In genomic region chr11:69791266-69791665, GRCh38 we compare ENCODE assay signal across 17 cellular contexts. TPM values are rescaled to one million over a fixed set of nuclear protein-coding genes. Genes with fewer than 3 reads are reported as not detected.
DNase-seq lines count a peak whose midpoint lies in the region; ATAC-seq, FAIRE-seq and TF ChIP-seq lines count a peak whose summit lies in the region.
"Had no signal": no experiment of that assay in that cellular context is flagged by ENCODE, and none has a peak within 500 bp of the region (broad histone marks: within the 10 kb centered on the region; RNA-seq: fewer than 3 reads in every experiment).

No MANE protein-coding gene starts in this region.

- TF ChIP-seq CTCF in H1 (IDR thresholded peaks at IDR 0.05; ENCODE audit: control extremely low read depth in 1 of 3, insufficient read depth in 1 of 3, low read depth in 1 of 3, low read length in 3 of 3) (no peak), progenitor cell of endocrine pancreas (IDR thresholded peaks at IDR 0.05; ENCODE audit: unreplicated experiment) (no peak)

- H3K27me3 Mint-ChIP-seq in progenitor cell of endocrine pancreas, result peaks cover 17% of the 10 kb centered on the region
- H3K27me3 Mint-ChIP-seq in activated T-helper 1 cell treated with anti-CD3 and anti-CD28 coated beads, Interleukin-12 subunit alpha, Interleukin-12 subunit beta, Interleukin-2, Interleukin-4 antibody, amounts not matched to agents 30 ng/mL and 10 ng/mL and 1 ng/mL, durations not matched to agents 14 hours and 24 hours and 36 hours (ENCODE audit: insufficient read depth), result peaks cover 4% of the 10 kb centered on the region

- no peak overlapping the region for H3K4ac ChIP-seq in H1 (replicated peaks; ENCODE audit: insufficient read length, low read depth, low read length)

- no peak overlapping the region for H4K5ac ChIP-seq in H1 (ENCODE audit: insufficient read length, low read depth, low read length)

- H3K4me1 ChIP-seq in H1 (replicated peaks in 1 of 4; ENCODE audit: control insufficient read depth in 3 of 4, insufficient read depth in 4 of 4, low read length in 3 of 4), result peaks cover 0 to 11% (median 2%) of the 10 kb centered on the region in 4 experiments; a peak in 2 of 7 replicates
- H3K4me1 ChIP-seq: ascending aorta, lower lobe of right lung, tibial nerve had no signal

- H4K91ac ChIP-seq in H1 (replicated peaks; ENCODE audit: insufficient read length, low read length), result no peak overlapping the region

- no peaks in the 10 kb centered on the region for H4K20me1 ChIP-seq in H1 (replicated peaks in 1 of 2; ENCODE audit: control insufficient read depth in 1 of 2, insufficient read depth in 2 of 2, low read length in 2 of 2)

- H3K23me2 ChIP-seq in H1 (ENCODE audit: low read depth, low read length), result no peaks in the 10 kb centered on the region

- no peak overlapping the region for H2BK5ac ChIP-seq in H1 (ENCODE audit: low read depth, low read length)

- no peak overlapping the region for H3K4me3 Mint-ChIP-seq in progenitor cell of endocrine pancreas (ENCODE audit: low read depth)
- no peak overlapping the region for H3K4me3 Mint-ChIP-seq in activated T-helper 1 cell treated with anti-CD3 and anti-CD28 coated beads, Interleukin-12 subunit alpha, Interleukin-12 subunit beta, Interleukin-2, Interleukin-4 antibody, amounts not matched to agents 30 ng/mL and 10 ng/mL and 1 ng/mL, durations not matched to agents 14 hours and 24 hours and 36 hours

- H2BK120ac ChIP-seq in H1 (replicated peaks; ENCODE audit: low read depth, low read length), result no peak overlapping the region

- peak overlapping the region; percentile 62; the same call in 1 of the 2 replicates for H4K8ac ChIP-seq in H1 (ENCODE audit: extremely low read depth, insufficient read depth, low read length)

- H3K79me2 ChIP-seq in H1 (ENCODE audit: control insufficient read depth in 1 of 2, insufficient read depth in 2 of 2, low read length in 2 of 2), result no peaks in the 10 kb centered on the region

- H2BK20ac ChIP-seq in H1 (ENCODE audit: low read length), result no peak overlapping the region

- no peak overlapping the region for H3K27ac ChIP-seq in H1 (ENCODE audit: low read depth, low read length)
- H3K27ac ChIP-seq: ascending aorta, lower lobe of right lung, tibial nerve, WERI-Rb-1 had no signal

- CTCF ChIA-PET in H1 (lab: Charles Lee; ENCODE audit: partially characterized antibody), result interaction anchor here (1.0 to 2.0 kb wide), 3 partner anchors 10 to 121 kb away, joined by 3 to 11 read pairs (median 3); no protein-coding TSS in a partner anchor

- ATAC-seq in HG03025 (IDR thresholded peaks at IDR 0.05; ENCODE audit: low FRiP score, unreplicated experiment), result no peak
- ATAC-seq: lower lobe of right lung had no signal

- no peaks in the 10 kb centered on the region for H3K27me3 ChIP-seq in H1 (replicated peaks in 1 of 4; ENCODE audit: control insufficient read depth in 3 of 4, extremely low read depth in 1 of 4, insufficient read depth in 3 of 4, low read length in 3 of 4)
- H3K27me3 ChIP-seq: ascending aorta, tibial nerve had no signal

- no peak for TF ChIP-seq RAD21 in H1 (IDR thresholded peaks at IDR 0.05 in 1 of 2, conservative IDR thresholded peaks at IDR 0.05 in 1 of 2; ENCODE audit: low read depth in 2 of 2, low read length in 2 of 2)

- DNase-seq in Ammon's horn (ENCODE audit: low spot score) (peak; percentile 33), M059J (ENCODE audit: low read depth) (peak; percentile 44), H1 (ENCODE audit: low read depth in 1 of 2, low spot score in 2 of 2) (no peak), myocyte (ENCODE audit: low read depth) (peak; percentile 11), progenitor cell of endocrine pancreas (ENCODE audit: low spot score, unreplicated experiment) (no peak)
- DNase-seq in activated T-helper 1 cell treated with anti-CD3 and anti-CD28 coated beads, Interleukin-12 subunit alpha, Interleukin-12 subunit beta, Interleukin-2, Interleukin-4 antibody, amounts not matched to agents 30 ng/mL and 10 ng/mL and 1 ng/mL, durations not matched to agents 14 hours and 24 hours and 36 hours (ENCODE audit: low spot score), result no peak
- DNase-seq in activated CD4-positive, alpha-beta T cell treated with anti-CD3 and anti-CD28 coated beads, Interleukin-2, amount 50 U/mL, for 48 hours, result no peak
- DNase-seq: H7, lower lobe of right lung, NCI-H345, retina, SHP77, WERI-Rb-1 had no signal

- H2AK5ac ChIP-seq in H1 (ENCODE audit: low read depth, low read length), result no peak overlapping the region

- H2BK15ac ChIP-seq in H1 (ENCODE audit: low read length), result no peak overlapping the region

- 86% methylated on average over 10 of the region's 10 CpGs; no CpG with 5 or more reads in 1 of the 2 experiments for WGBS in H1 (ENCODE audit: extremely low coverage in 1 of 2, insufficient coverage in 1 of 2, insufficient read length in 1 of 2, insufficient replicate concordance in 2 of 2, low coverage in 1 of 2, low lambda C conversion rate in 2 of 2, missing lambda C conversion rate in 1 of 2), 2 experiments

- H3K36me3 ChIP-seq in H1 (ENCODE audit: control insufficient read depth in 2 of 4, insufficient read depth in 4 of 4, low read length in 3 of 4), result no peaks in the 10 kb centered on the region
- H3K36me3 ChIP-seq: ascending aorta, esophagus muscularis mucosa, lower lobe of right lung, tibial nerve, WERI-Rb-1 had no signal

- no peak overlapping the region for H3K9ac ChIP-seq in H1 (replicated peaks in 1 of 4; ENCODE audit: extremely low read depth in 1 of 4, low read depth in 3 of 4, low read length in 3 of 4)

- H2AFZ ChIP-seq in H1 (ENCODE audit: low read length), result no peak overlapping the region

- no peak overlapping the region for H2BK12ac ChIP-seq in H1 (ENCODE audit: low read depth, low read length)

- no peaks in the 10 kb centered on the region for H3K9me3 ChIP-seq in H1 (ENCODE audit: insufficient read depth in 2 of 2, low read depth in 1 of 2, low read length in 1 of 2)
- H3K9me3 ChIP-seq: ascending aorta, esophagus muscularis mucosa, lower lobe of right lung had no signal

- no peak overlapping the region for H3K4me3 ChIP-seq in H1 (ENCODE audit: extremely low read depth in 1 of 4, insufficient read depth in 2 of 4, low read depth in 3 of 4, low read length in 4 of 4)
- H3K4me3 ChIP-seq: ascending aorta, esophagus muscularis mucosa, lower lobe of right lung, tibial nerve had no signal

- TF ChIP-seq EP300 in H1 (IDR thresholded peaks at IDR 0.05; ENCODE audit: borderline replicate concordance in 1 of 2, low read depth in 2 of 2, low read length in 2 of 2), result no peak

- intact Hi-C loops in activated T-helper 1 cell treated with anti-CD3 and anti-CD28 coated beads, Interleukin-12 subunit alpha, Interleukin-12 subunit beta, Interleukin-2, Interleukin-4 antibody, amounts not matched to agents 30 ng/mL and 10 ng/mL and 1 ng/mL, durations not matched to agents 14 hours and 24 hours and 36 hours (cut with micrococcal nuclease), result no loop called here

- no peak for TF ChIP-seq POLR2A in H1 (IDR thresholded peaks at IDR 0.05; ENCODE audit: control extremely low read depth in 1 of 2, low read depth in 2 of 2, low read length in 2 of 2)

- H3K36me3 Mint-ChIP-seq in progenitor cell of endocrine pancreas (ENCODE audit: insufficient read depth), result no peaks in the 10 kb centered on the region
- H3K36me3 Mint-ChIP-seq in activated T-helper 1 cell treated with anti-CD3 and anti-CD28 coated beads, Interleukin-12 subunit alpha, Interleukin-12 subunit beta, Interleukin-2, Interleukin-4 antibody, amounts not matched to agents 30 ng/mL and 10 ng/mL and 1 ng/mL, durations not matched to agents 14 hours and 24 hours and 36 hours (ENCODE audit: low read depth), result no peaks in the 10 kb centered on the region

- no peak overlapping the region for H3K23ac ChIP-seq in H1 (ENCODE audit: insufficient read length)

- H3K14ac ChIP-seq in H1 (ENCODE audit: insufficient read length), result no peak overlapping the region

- H3K4me1 Mint-ChIP-seq in progenitor cell of endocrine pancreas (ENCODE audit: low read depth), result no peaks in the 10 kb centered on the region
- no peaks in the 10 kb centered on the region for H3K4me1 Mint-ChIP-seq in activated T-helper 1 cell treated with anti-CD3 and anti-CD28 coated beads, Interleukin-12 subunit alpha, Interleukin-12 subunit beta, Interleukin-2, Interleukin-4 antibody, amounts not matched to agents 30 ng/mL and 10 ng/mL and 1 ng/mL, durations not matched to agents 14 hours and 24 hours and 36 hours (ENCODE audit: low read depth)

- H3K79me1 ChIP-seq in H1 (ENCODE audit: low read depth, low read length), result no peaks in the 10 kb centered on the region

- no peak overlapping the region for H3K56ac ChIP-seq in H1 (replicated peaks; ENCODE audit: insufficient read length, low read depth, low read length)

- POLR2A ChIA-PET in H1 (lab: Charles Lee; ENCODE audit: partially characterized antibody), result no interaction called here

- no peaks in the 10 kb centered on the region for H3K9me3 Mint-ChIP-seq in progenitor cell of endocrine pancreas (ENCODE audit: low read depth)
- H3K9me3 Mint-ChIP-seq in activated T-helper 1 cell treated with anti-CD3 and anti-CD28 coated beads, Interleukin-12 subunit alpha, Interleukin-12 subunit beta, Interleukin-2, Interleukin-4 antibody, amounts not matched to agents 30 ng/mL and 10 ng/mL and 1 ng/mL, durations not matched to agents 14 hours and 24 hours and 36 hours, result no peaks in the 10 kb centered on the region

- peak overlapping the region; percentile 63; the same call in 1 of the 2 replicates for H3K18ac ChIP-seq in H1 (ENCODE audit: extremely low read depth, low read length)

- H3K27ac Mint-ChIP-seq in progenitor cell of endocrine pancreas, result no peak overlapping the region
- no peak overlapping the region for H3K27ac Mint-ChIP-seq in activated T-helper 1 cell treated with anti-CD3 and anti-CD28 coated beads, Interleukin-12 subunit alpha, Interleukin-12 subunit beta, Interleukin-2, Interleukin-4 antibody, amounts not matched to agents 30 ng/mL and 10 ng/mL and 1 ng/mL, durations not matched to agents 14 hours and 24 hours and 36 hours

- no peak for FAIRE-seq in H1 (lab: Jason Lieb, UNC)

- H3K4me2 ChIP-seq in H1 (ENCODE audit: insufficient read depth in 1 of 2, low read depth in 2 of 2, low read length in 2 of 2), result no peak overlapping the region

RNA-seq across cellular contexts. Expression of gene FGF4, which starts 16.1 kb away (rescaled TPM):
- total RNA-seq in M059J (2014; rRNA removed; shearing (Covaris generic)), result not detected in 2 replicates
- total RNA-seq in H1 (2021; fragmentation: NEBNext Ultra II Directional; extraction: Animal tissue kit (Norgen Biotek cat#: 25700)), result 2.0 TPM in 2 replicates
- polyA plus RNA-seq in H1 (2011; rRNA removed), result 0.57 and 1.3 TPM in 2 replicates
- polyA plus RNA-seq in H1 (2011; cell fraction: cytosol; rRNA removed), result 0.93 TPM
- 0.84 TPM for polyA plus RNA-seq in H1 (2011; cell fraction: nucleus; rRNA removed)
- 0.17 to 0.68 TPM (median 0.49 TPM) in 4 replicates for polyA plus RNA-seq in H1 (2012, experiment 1 of 2)
- polyA plus RNA-seq in H1 (2012, experiment 2 of 2), result 0.14 TPM
- polyA plus RNA-seq in H1 (2013, experiment 1 of 2), result 1.5 TPM
- polyA plus RNA-seq in H1 (2013, experiment 2 of 2), result 1.8 TPM
- polyA minus RNA-seq in H1 (2011; rRNA and poly(A)+ RNA removed), result 0.15 and 0.69 TPM in 2 replicates
- 2.5 TPM for polyA minus RNA-seq in H1 (2011; cell fraction: cytosol; rRNA and poly(A)+ RNA removed)
- 2.4 TPM for polyA minus RNA-seq in H1 (2011; cell fraction: nucleus; rRNA and poly(A)+ RNA removed)
- total RNA-seq in myocyte, result not detected in 2 replicates
- polyA plus RNA-seq in myocyte (2012), result not detected
- total RNA-seq in progenitor cell of endocrine pancreas, result not detected in 2 replicates
- total RNA-seq in activated T-helper 1 cell treated with anti-CD3 and anti-CD28 coated beads, Interleukin-12 subunit alpha, Interleukin-12 subunit beta, Interleukin-2, Interleukin-4 antibody, amounts not matched to agents 30 ng/mL and 10 ng/mL and 1 ng/mL, durations not matched to agents 14 hours and 24 hours and 36 hours, result not detected in 2 replicates
- total RNA-seq: ascending aorta, esophagus muscularis mucosa, lower lobe of right lung had no signal

RNA-seq across cellular contexts. Expression of gene FGF3, which starts 27.9 kb away (rescaled TPM):
- total RNA-seq in M059J (2014; rRNA removed; shearing (Covaris generic)), result not detected in 2 replicates
- not detected in 2 replicates for total RNA-seq in H1 (2021; fragmentation: NEBNext Ultra II Directional; extraction: Animal tissue kit (Norgen Biotek cat#: 25700))
- 0.19 TPM in 1 of 2 replicates, not detected in the other for polyA plus RNA-seq in H1 (2011; rRNA removed)
- not detected for polyA plus RNA-seq in H1 (2011; cell fraction: cytosol; rRNA removed)
- not detected for polyA plus RNA-seq in H1 (2011; cell fraction: nucleus; rRNA removed)
- not detected in 4 replicates for polyA plus RNA-seq in H1 (2012, experiment 1 of 2)
- polyA plus RNA-seq in H1 (2012, experiment 2 of 2), result not detected
- 0.12 TPM for polyA plus RNA-seq in H1 (2013, experiment 1 of 2)
- polyA plus RNA-seq in H1 (2013, experiment 2 of 2), result 0.06 TPM
- polyA minus RNA-seq in H1 (2011; rRNA and poly(A)+ RNA removed), result not detected in 2 replicates
- polyA minus RNA-seq in H1 (2011; cell fraction: cytosol; rRNA and poly(A)+ RNA removed), result not detected
- not detected for polyA minus RNA-seq in H1 (2011; cell fraction: nucleus; rRNA and poly(A)+ RNA removed)
- total RNA-seq in myocyte (not detected in 2 replicates), progenitor cell of endocrine pancreas (not detected in 2 replicates)
- polyA plus RNA-seq in myocyte (2012), result not detected
- total RNA-seq in activated T-helper 1 cell treated with anti-CD3 and anti-CD28 coated beads, Interleukin-12 subunit alpha, Interleukin-12 subunit beta, Interleukin-2, Interleukin-4 antibody, amounts not matched to agents 30 ng/mL and 10 ng/mL and 1 ng/mL, durations not matched to agents 14 hours and 24 hours and 36 hours, result not detected in 2 replicates
- total RNA-seq: ascending aorta, esophagus muscularis mucosa, H7, lower lobe of right lung, tibial nerve had no signal

Comparison
In these comparisons a context has a peak if more than half of its experiments do, and no peak if none do; other contexts are left out.
1. DNase-seq: peak in Ammon's horn (single experiment), M059J (single experiment) and myocyte (single experiment); none in H1 (0 of 2), progenitor cell of endocrine pancreas (single experiment), activated T-helper 1 cell treated with anti-CD3 and anti-CD28 coated beads, Interleukin-12 subunit alpha, Interleukin-12 subunit beta, Interleukin-2, Interleukin-4 antibody, amounts not matched to agents 30 ng/mL and 10 ng/mL and 1 ng/mL, durations not matched to agents 14 hours and 24 hours and 36 hours (single experiment) and activated CD4-positive, alpha-beta T cell treated with anti-CD3 and anti-CD28 coated beads, Interleukin-2, amount 50 U/mL, for 48 hours (0 of 2).